ENCODE assay signal across 1 cellular context in genomic region chr20:33279261-33279910, GRCh38.
TF ChIP-seq lines count a peak whose summit lies in the region.

No MANE protein-coding gene starts in this region.

TF ChIP-seq in K562, 482 proteins besides CTCF, POLR2A, EP300 and RAD21:
- TF ChIP-seq FOXP4 (CRISPR knock-in tag; IDR thresholded peaks at IDR 0.05; ENCODE audit: borderline replicate concordance) (no peak), ELF2 (CRISPR knock-in tag; IDR thresholded peaks at IDR 0.05) (no peak), CREM (IDR thresholded peaks at IDR 0.05; ENCODE audit: low read depth) (0 out of 2 replicates have a peak, but pooled peaks have one; percentile 7), RBM25 (IDR thresholded peaks at IDR 0.05; ENCODE audit: low read depth, low read length, severe bottlenecking) (peak; percentile 44)
